Comparison of ENCODE assay signal across 14 cellular contexts in genomic region chr6:133814235-133814634, GRCh38.
"Had no signal": no experiment of that assay in that cellular context is flagged by ENCODE, and none has a peak within 500 bp of the region (broad histone marks: within the 10 kb centered on the region; RNA-seq: fewer than 3 reads in every experiment).

No MANE protein-coding gene starts in this region.

- H3K36me3 Mint-ChIP-seq: activated naive CD8-positive, alpha-beta T cell treated with anti-CD3 and anti-CD28 coated beads, Interleukin-2, amount 10 ng/mL, durations not matched to agents 7 days and 5 days; memory B cell; natural killer cell treated with Interleukin-12 subunit alpha and Interleukin-12 subunit beta and Interleukin-15 and Interleukin-18, amount 100 ng/mL, for 72 hours had no signal

- DNase-seq: activated CD4-positive, alpha-beta T cell treated with anti-CD3 and anti-CD28 coated beads, Interleukin-2, amount 10 ng/mL, durations not matched to agents 24 days and 14 days; activated CD4-positive, CD25-positive, alpha-beta regulatory T cell; activated CD8-positive, alpha-beta memory T cell treated with anti-CD3 and anti-CD28 coated beads, Interleukin-2, amount 50 U/mL, for 4 hours; activated CD8-positive, alpha-beta T cell treated with anti-CD3 and anti-CD28 coated beads, Interleukin-2, amount 10 ng/mL, durations not matched to agents 7 days and 5 days; activated naive CD4-positive, alpha-beta T cell; activated naive CD8-positive, alpha-beta T cell treated with anti-CD3 and anti-CD28 coated beads, Interleukin-2, amount 10 ng/mL, durations not matched to agents 7 days and 5 days; dermis blood vessel endothelial cell; effector memory CD8-positive, alpha-beta T cell; left lung had no signal

- H3K4me1 ChIP-seq: left lung had no signal

- H3K27ac ChIP-seq: left lung had no signal

- ATAC-seq: activated CD8-positive, alpha-beta T cell treated with anti-CD3 and anti-CD28 coated beads, Interleukin-2, amount 10 ng/mL, durations not matched to agents 7 days and 5 days; effector memory CD8-positive, alpha-beta T cell; left lung; natural killer cell treated with Interleukin-12 subunit alpha and Interleukin-12 subunit beta and Interleukin-15 and Interleukin-18, amount 100 ng/mL, for 72 hours; stimulated activated naive CD8-positive, alpha-beta T cell treated with anti-CD3 and anti-CD28 coated beads, Interleukin-15, Interleukin-2, amounts not matched to agents 100 U/mL and 50 U/mL, for 24 hours had no signal

- H3K4me1 Mint-ChIP-seq: activated CD4-positive, alpha-beta T cell treated with anti-CD3 and anti-CD28 coated beads, Interleukin-2, amount 10 ng/mL, durations not matched to agents 24 days and 14 days; activated naive CD8-positive, alpha-beta T cell treated with anti-CD3 and anti-CD28 coated beads, Interleukin-2, amount 10 ng/mL, durations not matched to agents 7 days and 5 days; memory B cell had no signal

- H3K4me3 ChIP-seq: left lung, smooth muscle cell had no signal

- H3K4me2 ChIP-seq: smooth muscle cell had no signal

- H3K27me3 ChIP-seq: left lung had no signal

- H3K9me3 Mint-ChIP-seq: activated CD4-positive, alpha-beta T cell treated with anti-CD3 and anti-CD28 coated beads, Interleukin-2, amount 10 ng/mL, durations not matched to agents 24 days and 14 days; activated naive CD8-positive, alpha-beta T cell treated with anti-CD3 and anti-CD28 coated beads, Interleukin-2, amount 10 ng/mL, durations not matched to agents 7 days and 5 days; activated T-helper 1 cell treated with anti-CD3 and anti-CD28 coated beads, Interleukin-12 subunit alpha, Interleukin-12 subunit beta, Interleukin-2, Interleukin-4 antibody, amounts not matched to agents 30 ng/mL and 10 ng/mL and 1 ng/mL, durations not matched to agents 14 hours and 24 hours and 36 hours had no signal

- H3K36me3 ChIP-seq: left lung had no signal

- H3K4me3 Mint-ChIP-seq: activated CD4-positive, alpha-beta T cell treated with anti-CD3 and anti-CD28 coated beads, Interleukin-2, amount 10 ng/mL, durations not matched to agents 24 days and 14 days; activated CD8-positive, alpha-beta T cell treated with anti-CD3 and anti-CD28 coated beads, Interleukin-2, amount 10 ng/mL, durations not matched to agents 7 days and 5 days; activated naive CD8-positive, alpha-beta T cell treated with anti-CD3 and anti-CD28 coated beads, Interleukin-2, amount 10 ng/mL, durations not matched to agents 7 days and 5 days; activated T-helper 1 cell treated with anti-CD3 and anti-CD28 coated beads, Interleukin-12 subunit alpha, Interleukin-12 subunit beta, Interleukin-2, Interleukin-4 antibody, amounts not matched to agents 30 ng/mL and 10 ng/mL and 1 ng/mL, durations not matched to agents 14 hours and 24 hours and 36 hours; effector memory CD8-positive, alpha-beta T cell; memory B cell; natural killer cell treated with Interleukin-12 subunit alpha and Interleukin-12 subunit beta and Interleukin-15 and Interleukin-18, amount 100 ng/mL, for 72 hours had no signal

- H3K27ac Mint-ChIP-seq: activated CD4-positive, alpha-beta T cell treated with anti-CD3 and anti-CD28 coated beads, Interleukin-2, amount 10 ng/mL, durations not matched to agents 24 days and 14 days; activated CD8-positive, alpha-beta T cell treated with anti-CD3 and anti-CD28 coated beads, Interleukin-2, amount 10 ng/mL, durations not matched to agents 7 days and 5 days; activated naive CD8-positive, alpha-beta T cell treated with anti-CD3 and anti-CD28 coated beads, Interleukin-2, amount 10 ng/mL, durations not matched to agents 7 days and 5 days; activated T-helper 1 cell treated with anti-CD3 and anti-CD28 coated beads, Interleukin-12 subunit alpha, Interleukin-12 subunit beta, Interleukin-2, Interleukin-4 antibody, amounts not matched to agents 30 ng/mL and 10 ng/mL and 1 ng/mL, durations not matched to agents 14 hours and 24 hours and 36 hours; effector memory CD8-positive, alpha-beta T cell; memory B cell; natural killer cell treated with Interleukin-12 subunit alpha and Interleukin-12 subunit beta and Interleukin-15 and Interleukin-18, amount 100 ng/mL, for 72 hours had no signal
